Comparison of ENCODE assay signal across 8 cellular contexts in genomic region chr18:58192519-58192918, GRCh38.
"Had no signal": no experiment of that assay in that cellular context is flagged by ENCODE, and none has a peak within 500 bp of the region (broad histone marks: within the 10 kb centered on the region; RNA-seq: fewer than 3 reads in every experiment).

No MANE protein-coding gene starts in this region.

- ATAC-seq: HCT116, HepG2 had no signal

- H2AFZ ChIP-seq: GM23248 had no signal

- DNase-seq: GM23248, GOT3, H7, HFFc6 had no signal

- H3K4me3 ChIP-seq: GM23248, HAP-1 had no signal

- H3K27ac ChIP-seq: GM23248, HL-60 had no signal

- H3K9me3 ChIP-seq: HAP-1 had no signal

- H3K36me3 ChIP-seq: HAP-1 had no signal
